In genomic region chr20:62537649-62538292, GRCh38 we compare ENCODE assay signal across 2 cellular contexts.
TF ChIP-seq lines count a peak whose summit lies in the region.

No MANE protein-coding gene starts in this region.

TF ChIP-seq in HEK293, 187 proteins besides CTCF, POLR2A, EP300 and RAD21:
- TF ChIP-seq ZNF600 (tag by site-specific recombination; IDR thresholded peaks at IDR 0.05) (0 out of 2 replicates have a peak, but pooled peaks have one; percentile 43), ZNF350 (tag by site-specific recombination; IDR thresholded peaks at IDR 0.05) (no peak), KLF1 (tag by site-specific recombination; IDR thresholded peaks at IDR 0.05) (peak; percentile 52)
TF ChIP-seq in HEK293: peak in this region for 2.

TF ChIP-seq in H1, 55 proteins besides CTCF, POLR2A, EP300 and RAD21:
- TF ChIP-seq BCL11A (IDR thresholded peaks at IDR 0.05; ENCODE audit: low read depth in 2 of 2, low read length in 2 of 2) = no peak
- TF ChIP-seq TAF1 (IDR thresholded peaks at IDR 0.05; ENCODE audit: low read depth, low read length) = no peak
- TF ChIP-seq RBBP5 (IDR thresholded peaks at IDR 0.05; ENCODE audit: borderline replicate concordance, low read depth, low read length) = no peak
- no peak for TF ChIP-seq CBX8 (IDR thresholded peaks at IDR 0.05; ENCODE audit: borderline replicate concordance, low read depth, low read length)
- TF ChIP-seq GABPA (IDR thresholded peaks at IDR 0.05; ENCODE audit: borderline replicate concordance, insufficient read depth, low read length) = peak; percentile 61; the same call in 1 of the 2 replicates
- TF ChIP-seq JUND (IDR thresholded peaks at IDR 0.05; ENCODE audit: low read length) = no peak
- no peak for TF ChIP-seq TAF7 (optimal IDR thresholded peaks at IDR 0.05; ENCODE audit: borderline replicate concordance, low read depth, low read length)
- no peak for TF ChIP-seq JUN (IDR thresholded peaks at IDR 0.05; ENCODE audit: low read depth, low read length)
- no peak for TF ChIP-seq POLR2AphosphoS5 (IDR thresholded peaks at IDR 0.05; ENCODE audit: low read depth, low read length)
- peak; percentile 58; the same call in 1 of the 2 replicates for TF ChIP-seq EGR1 (IDR thresholded peaks at IDR 0.05; ENCODE audit: borderline replicate concordance, low read depth, low read length)
- no peak for TF ChIP-seq NRF1 (IDR thresholded peaks at IDR 0.05; ENCODE audit: low read depth, low read length)
- TF ChIP-seq YY1 (IDR thresholded peaks at IDR 0.05; ENCODE audit: low read depth, low read length) = no peak
- no peak for TF ChIP-seq BRCA1 (IDR thresholded peaks at IDR 0.05; ENCODE audit: low read depth, low read length)
- TF ChIP-seq SP1 (IDR thresholded peaks at IDR 0.05; ENCODE audit: low read depth, low read length) = no peak
